Comparison of ENCODE assay signal across 9 cellular contexts in the genomic region with DNA sequence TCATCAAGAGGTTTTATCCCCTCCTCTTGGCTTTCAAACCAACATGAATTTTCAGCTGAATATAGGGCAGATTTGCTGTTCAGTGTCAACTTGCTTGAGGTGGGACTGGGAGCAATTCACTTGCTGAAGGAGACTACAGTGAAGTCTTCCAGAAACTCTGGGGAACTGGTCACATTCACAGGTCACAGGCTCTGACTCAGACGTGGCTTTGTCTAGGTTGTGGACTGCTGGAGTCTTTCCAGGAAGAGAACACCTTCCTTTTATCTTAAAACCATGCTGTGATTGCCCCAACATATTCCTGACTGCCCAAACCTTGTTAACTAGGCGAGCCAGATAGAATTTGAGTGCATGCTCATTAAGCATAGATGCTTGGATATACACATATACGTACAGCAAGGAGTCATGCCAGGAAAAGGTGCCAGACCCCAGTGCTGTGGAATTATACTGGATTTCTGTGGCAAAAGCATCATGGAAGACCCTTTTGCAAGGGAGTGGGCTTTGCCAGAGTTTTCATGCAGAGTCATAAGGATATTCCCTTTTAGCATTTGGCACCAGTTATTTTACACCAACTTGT.
A peak's percentile ranks its signal among the peaks of the same experiment; 100 is the strongest.
DNase-seq lines count a peak whose midpoint lies in the region; ATAC-seq and TF ChIP-seq lines count a peak whose summit lies in the region.
"Had no signal": no experiment of that assay in that cellular context is flagged by ENCODE, and none has a peak within 500 bp of the region (broad histone marks: within the 10 kb centered on the region; RNA-seq: fewer than 3 reads in every experiment).

No MANE protein-coding gene starts in this region.

- H3K79me1 ChIP-seq in trophoblast cell (ENCODE audit: low read length): peaks cover 19% of the 10 kb centered on the region

- ATAC-seq in sciatic nerve (no peak), HG03097 (IDR thresholded peaks at IDR 0.05; ENCODE audit: low FRiP score, unreplicated experiment) (no peak), GM18907 (IDR thresholded peaks at IDR 0.05; ENCODE audit: unreplicated experiment) (no peak)

- H4K8ac ChIP-seq in trophoblast cell (ENCODE audit: low read depth, low read length): no peak overlapping the region

- TF ChIP-seq CTCF in dorsolateral prefrontal cortex (IDR thresholded peaks at IDR 0.05 in 54 of 56, conservative IDR thresholded peaks at IDR 0.05 in 2 of 56; ENCODE audit: low read depth in 1 of 56, partially characterized antibody in 56 of 56): no peak

- H4K91ac ChIP-seq in trophoblast cell (ENCODE audit: low read depth, low read length): peak overlapping the region; percentile 62

- H3K18ac ChIP-seq in trophoblast cell (ENCODE audit: low read length): no peak overlapping the region

- no peak overlapping the region for H2AK5ac ChIP-seq in trophoblast cell (ENCODE audit: low read length)

- H3K27me3 ChIP-seq in dorsolateral prefrontal cortex (no peaks in the 10 kb centered on the region), trophoblast cell (ENCODE audit: insufficient read depth, low read length) (no peaks in the 10 kb centered on the region)

- H3K23ac ChIP-seq in trophoblast cell (ENCODE audit: low read length): no peak overlapping the region

- H3K9ac ChIP-seq in trophoblast cell (ENCODE audit: low read length): no peak overlapping the region

- H2BK120ac ChIP-seq in trophoblast cell (ENCODE audit: insufficient read depth, low read length, poor library complexity): peak overlapping the region; percentile 29

- H3K4me2 ChIP-seq in trophoblast cell (ENCODE audit: low read length): no peak overlapping the region

- H3K4me3 ChIP-seq in dorsolateral prefrontal cortex (no peak overlapping the region), trophoblast cell (ENCODE audit: low read depth, low read length) (no peak overlapping the region)

- WGBS in trophoblast cell (ENCODE audit: extremely low coverage, insufficient coverage, insufficient read length): no CpG with 5 or more reads among the region's 3 CpGs

- H3K27ac ChIP-seq in dorsolateral prefrontal cortex (peak overlapping the region in 37 of 59 donors; percentile 4 to 88 (median 75)), trophoblast cell (ENCODE audit: low read depth, low read length) (peak overlapping the region; percentile 87)

- no peaks in the 10 kb centered on the region for H3K36me3 ChIP-seq in trophoblast cell (ENCODE audit: control insufficient read depth in 1 of 2, insufficient read depth in 2 of 2, low read length in 2 of 2)

- no peak overlapping the region for H2AFZ ChIP-seq in trophoblast cell (ENCODE audit: insufficient read depth, low read length, poor library complexity)

- intact Hi-C loops in dorsolateral prefrontal cortex (cut with DNase I) (no loop called here), sciatic nerve (cut with DNase I) (no loop called here)

- H3K79me2 ChIP-seq in trophoblast cell (ENCODE audit: control insufficient read depth, insufficient read depth, low read length, poor library complexity): no peaks in the 10 kb centered on the region

- H3K4ac ChIP-seq in trophoblast cell (ENCODE audit: low read depth, low read length): no peak overlapping the region

- H3K4me1 ChIP-seq in trophoblast cell (ENCODE audit: control insufficient read depth in 1 of 2, insufficient read depth in 2 of 2, low read length in 2 of 2): peaks cover 16 to 22% of the 10 kb centered on the region in 2 experiments

- H3K14ac ChIP-seq in trophoblast cell (ENCODE audit: low read length): no peak overlapping the region

- H2BK12ac ChIP-seq in trophoblast cell (ENCODE audit: low read length): peak overlapping the region; percentile 24

- no peak overlapping the region for H4K12ac ChIP-seq in trophoblast cell (ENCODE audit: low read depth, low read length)

- H3K9me3 ChIP-seq in trophoblast cell (ENCODE audit: insufficient read depth, low read depth, low read length): no peaks in the 10 kb centered on the region

- peak overlapping the region; percentile 71 for H2BK5ac ChIP-seq in trophoblast cell (ENCODE audit: low read depth, low read length, poor library complexity)

- peak; percentile 47 for DNase-seq in Daoy (ENCODE audit: low read depth)
- DNase-seq in NCI-H2196 (lab: John Stamatoyannopoulos, UW; ENCODE audit: unreplicated experiment): peak; percentile 35
- no peak for DNase-seq in dorsolateral prefrontal cortex
- DNase-seq in trophoblast cell: peak in 1 of 2 donors; percentile 23
- no peak for DNase-seq in sciatic nerve (ENCODE audit: low spot score)
- DNase-seq in NCI-H1694 (lab: John Stamatoyannopoulos, UW): no peak
- DNase-seq: NCI-H1417 treated with DMSO at 0.1 percent for 48 hours had no signal

Comparison
In these comparisons a context has a peak if more than half of its experiments do, and no peak if none do; other contexts are left out.
1. DNase-seq: peak in Daoy (single experiment) and NCI-H2196 (single experiment); none in dorsolateral prefrontal cortex (0 of 10), sciatic nerve (single experiment) and NCI-H1694 (single experiment).